Comparison of ENCODE assay signal across 8 cellular contexts in the genomic region with DNA sequence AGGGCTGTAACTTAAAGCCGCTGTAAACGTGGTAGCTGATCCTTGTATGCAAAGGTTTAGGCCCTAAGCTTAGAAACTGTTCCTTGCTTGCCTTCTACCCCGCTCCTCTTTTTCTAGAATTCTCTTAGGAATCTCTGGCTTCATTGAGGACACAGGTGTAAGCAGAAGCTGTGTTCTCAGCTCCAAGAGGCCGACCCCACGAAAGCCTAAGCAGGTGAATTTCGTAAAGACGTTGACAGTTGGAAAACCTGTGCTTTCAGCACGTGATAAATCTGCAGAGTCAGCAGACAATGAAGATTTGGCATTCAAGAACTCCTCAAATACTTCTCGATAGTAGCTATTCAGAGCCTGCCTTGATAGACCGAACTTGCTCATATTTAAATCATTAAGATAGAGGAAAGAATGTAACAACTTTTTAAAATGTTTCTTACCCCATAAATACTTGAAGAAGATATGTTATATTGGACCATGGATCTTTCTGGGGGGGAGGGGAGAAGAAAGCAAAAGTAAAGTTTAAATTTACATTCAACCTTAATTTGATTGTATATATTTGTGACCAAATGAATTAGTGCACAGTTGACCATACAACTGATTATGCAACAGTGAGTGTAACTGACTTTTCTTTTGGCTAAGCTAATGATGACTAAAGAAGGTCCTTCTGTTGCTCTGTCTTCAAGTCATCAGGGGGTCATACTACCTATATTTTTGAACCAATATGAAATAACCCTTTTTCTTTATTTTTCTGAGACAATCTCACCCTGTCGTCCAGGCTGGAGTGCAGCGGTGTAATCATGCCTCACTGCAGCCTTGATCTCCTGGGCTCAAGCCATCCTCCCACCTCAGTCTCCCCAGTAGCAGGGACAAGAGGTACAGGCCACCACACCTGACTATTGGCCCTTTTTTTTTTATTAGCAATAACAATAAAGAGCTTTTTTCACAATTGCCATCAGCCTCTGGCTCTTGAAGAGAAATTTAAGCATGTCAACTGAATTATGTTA. TPM values are rescaled to one million over a fixed set of nuclear protein-coding genes. Genes with fewer than 3 reads are reported as not detected.
DNase-seq lines count a peak whose midpoint lies in the region; ATAC-seq, FAIRE-seq and TF ChIP-seq lines count a peak whose summit lies in the region.

No MANE protein-coding gene starts in this region.

- ATAC-seq in A549 (0 out of 6 replicates have a peak, but pooled peaks of 1 of the 2 experiments have one; percentile 7), GM19023 (IDR thresholded peaks at IDR 0.05; ENCODE audit: unreplicated experiment) (no peak), HG02973 (IDR thresholded peaks at IDR 0.05; ENCODE audit: unreplicated experiment) (no peak)

- no peaks in the 10 kb centered on the region for H3K9me3 ChIP-seq in A549
- no peaks in the 10 kb centered on the region for H3K9me3 ChIP-seq in SK-N-MC (ENCODE audit: low read depth, low read length)
- H3K9me3 ChIP-seq in fibroblast of lung (ENCODE audit: control insufficient read depth, insufficient read depth, low read depth, low read length): no peaks in the 10 kb centered on the region

- WGBS in A549 (ENCODE audit: missing lambda C conversion rate): 46% methylated on average over 12 of the region's 12 CpGs

- peaks cover 38% of the 10 kb centered on the region for H3K79me2 ChIP-seq in fibroblast of lung (ENCODE audit: control insufficient read depth, insufficient read depth, low read length)

- peak overlapping the region; percentile 97 for H3K4me3 ChIP-seq in A549
- peak overlapping the region; percentile 100 for H3K4me3 ChIP-seq in GM08714 (ENCODE audit: low read length)
- peak overlapping the region; percentile 89 for H3K4me3 ChIP-seq in SK-N-MC
- peak overlapping the region; percentile 59 to 87 (median 76) for H3K4me3 ChIP-seq in fibroblast of lung (replicated peaks in 1 of 4; ENCODE audit: control extremely low read depth in 1 of 4, insufficient read depth in 1 of 4, low read depth in 3 of 4, low read length in 4 of 4)
- peak overlapping the region; percentile 85 for H3K4me3 ChIP-seq in rectal smooth muscle tissue (ENCODE audit: low read length)

- peaks cover 5% of the 10 kb centered on the region for H4K20me1 ChIP-seq in fibroblast of lung (ENCODE audit: control insufficient read depth, extremely low read depth, insufficient read depth, low read length)

- CTCF ChIA-PET in A549 (lab: Yijun Ruan, JAX): interaction anchor here (1.7 to 1.9 kb wide), 2 partner anchors 45 to 60 kb away, joined by 3 to 9 read pairs; no protein-coding TSS in a partner anchor

- H3K4me2 ChIP-seq in A549 (peak overlapping the region; percentile 96), fibroblast of lung (ENCODE audit: extremely low read depth, insufficient read depth, low read length) (peak overlapping the region; percentile 99)

- H3K9ac ChIP-seq in SK-N-MC (ENCODE audit: insufficient read length) (peak overlapping the region; percentile 98), fibroblast of lung (ENCODE audit: insufficient read depth, low read length) (peak overlapping the region; percentile 97), rectal smooth muscle tissue (ENCODE audit: low read length) (peak overlapping the region; percentile 74)

- H3K4me1 ChIP-seq in A549 (peaks cover 31% of the 10 kb centered on the region), fibroblast of lung (ENCODE audit: control insufficient read depth, extremely low read depth, insufficient read depth, low read length) (no peaks in the 10 kb centered on the region), rectal smooth muscle tissue (ENCODE audit: control insufficient read depth, insufficient read depth, low read length) (peaks cover 19% of the 10 kb centered on the region)

- no peaks in the 10 kb centered on the region for H3K27me3 ChIP-seq in fibroblast of lung (ENCODE audit: control insufficient read depth, insufficient read depth, low read length)
- H3K27me3 ChIP-seq in rectal smooth muscle tissue (ENCODE audit: control insufficient read depth, insufficient read depth, low read length): no peaks in the 10 kb centered on the region

- TF ChIP-seq EP300 in A549 (IDR thresholded peaks at IDR 0.05): no peak

- DNase-seq in A549 (ENCODE audit: low read depth in 1 of 2, low spot score in 1 of 2): peak in 1 of 2 experiments; percentile 53
- DNase-seq in SK-N-MC (ENCODE audit: low read depth, low spot score): no peak
- DNase-seq in fibroblast of lung (ENCODE audit: low read depth in 2 of 2): peak; percentile 16 to 39
- DNase-seq in NCI-H2029 (lab: John Stamatoyannopoulos, UW): no peak

- POLR2A ChIA-PET in A549 (lab: Yijun Ruan, JAX): interaction anchor here (1.0 to 2.3 kb wide), 6 partner anchors 10 to 130 kb away, joined by 3 to 18 read pairs (median 6); a partner anchor contains a TSS

- no peak for TF ChIP-seq RAD21 in A549 (conservative IDR thresholded peaks at IDR 0.05 in 1 of 2, IDR thresholded peaks at IDR 0.05 in 1 of 2)

- H2AFZ ChIP-seq in fibroblast of lung (ENCODE audit: low read length): peak overlapping the region; percentile 61

- TF ChIP-seq POLR2A in A549 (IDR thresholded peaks at IDR 0.05; ENCODE audit: low read length): no peak

- no peak for FAIRE-seq in A549 (lab: Jason Lieb, UNC)

- H3K36me3 ChIP-seq in SK-N-MC (ENCODE audit: insufficient read depth, low read length): no peaks in the 10 kb centered on the region
- no peaks in the 10 kb centered on the region for H3K36me3 ChIP-seq in fibroblast of lung (ENCODE audit: control insufficient read depth, insufficient read depth, low read length)
- no peaks in the 10 kb centered on the region for H3K36me3 ChIP-seq in rectal smooth muscle tissue (ENCODE audit: control insufficient read depth, insufficient read depth, low read length)

- H3K27ac ChIP-seq in A549: peak overlapping the region; percentile 97 to 99
- H3K27ac ChIP-seq in SK-N-MC: peak overlapping the region; percentile 90
- peak overlapping the region; percentile 96 for H3K27ac ChIP-seq in fibroblast of lung (ENCODE audit: insufficient read depth, low read length)
- H3K27ac ChIP-seq in rectal smooth muscle tissue (ENCODE audit: low read depth, low read length): peak overlapping the region; percentile 93

- no peak for TF ChIP-seq CTCF in A549 (IDR thresholded peaks at IDR 0.05)
- no peak for TF ChIP-seq CTCF in fibroblast of lung (conservative IDR thresholded peaks at IDR 0.05 in 1 of 2, IDR thresholded peaks at IDR 0.05 in 1 of 2; ENCODE audit: low read depth in 1 of 2, low read length in 2 of 2)

TF ChIP-seq in A549, 52 proteins besides CTCF, POLR2A, EP300 and RAD21:
- TF ChIP-seq GATA3 (IDR thresholded peaks at IDR 0.05; ENCODE audit: borderline replicate concordance): no peak
- no peak for TF ChIP-seq FOSL2 (IDR thresholded peaks at IDR 0.05)
- TF ChIP-seq FOSL2 (CRISPR knock-in tag; IDR thresholded peaks at IDR 0.05): peak; percentile 1; the same call in 1 of the 2 replicates
- TF ChIP-seq FOSB (CRISPR knock-in tag; IDR thresholded peaks at IDR 0.05): peak; percentile 81; the same call in 1 of the 2 replicates
- TF ChIP-seq KDM1A (IDR thresholded peaks at IDR 0.05; ENCODE audit: low read depth): no peak
- TF ChIP-seq, protein P1, sequence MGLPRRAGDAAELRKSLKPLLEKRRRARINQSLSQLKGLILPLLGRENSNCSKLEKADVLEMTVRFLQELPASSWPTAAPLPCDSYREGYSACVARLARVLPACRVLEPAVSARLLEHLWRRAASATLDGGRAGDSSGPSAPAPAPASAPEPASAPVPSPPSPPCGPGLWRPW (IDR thresholded peaks at IDR 0.05): no peak
- TF ChIP-seq, protein P2, sequence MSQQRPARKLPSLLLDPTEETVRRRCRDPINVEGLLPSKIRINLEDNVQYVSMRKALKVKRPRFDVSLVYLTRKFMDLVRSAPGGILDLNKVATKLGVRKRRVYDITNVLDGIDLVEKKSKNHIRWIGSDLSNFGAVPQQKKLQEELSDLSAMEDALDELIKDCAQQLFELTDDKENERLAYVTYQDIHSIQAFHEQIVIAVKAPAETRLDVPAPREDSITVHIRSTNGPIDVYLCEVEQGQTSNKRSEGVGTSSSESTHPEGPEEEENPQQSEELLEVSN (IDR thresholded peaks at IDR 0.05; ENCODE audit: borderline replicate concordance, low read depth): peak; percentile 25; the same call in 1 of the 2 replicates
- TF ChIP-seq, protein P3, sequence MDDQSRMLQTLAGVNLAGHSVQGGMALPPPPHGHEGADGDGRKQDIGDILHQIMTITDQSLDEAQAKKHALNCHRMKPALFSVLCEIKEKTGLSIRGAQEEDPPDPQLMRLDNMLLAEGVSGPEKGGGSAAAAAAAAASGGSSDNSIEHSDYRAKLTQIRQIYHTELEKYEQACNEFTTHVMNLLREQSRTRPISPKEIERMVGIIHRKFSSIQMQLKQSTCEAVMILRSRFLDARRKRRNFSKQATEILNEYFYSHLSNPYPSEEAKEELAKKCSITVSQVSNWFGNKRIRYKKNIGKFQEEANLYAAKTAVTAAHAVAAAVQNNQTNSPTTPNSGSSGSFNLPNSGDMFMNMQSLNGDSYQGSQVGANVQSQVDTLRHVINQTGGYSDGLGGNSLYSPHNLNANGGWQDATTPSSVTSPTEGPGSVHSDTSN (IDR thresholded peaks at IDR 0.05): no peak
- TF ChIP-seq RFX5 (IDR thresholded peaks at IDR 0.05): 0 out of 2 replicates have a peak, but pooled peaks have one; percentile 19
- no peak for TF ChIP-seq MAZ (IDR thresholded peaks at IDR 0.05; ENCODE audit: borderline replicate concordance, low read depth, low read length)
- peak; percentile 100 for TF ChIP-seq MAFK (IDR thresholded peaks at IDR 0.05; ENCODE audit: partially characterized antibody)
- TF ChIP-seq RARB (CRISPR knock-in tag; IDR thresholded peaks at IDR 0.05): 0 out of 2 replicates have a peak, but pooled peaks have one; percentile 36
- TF ChIP-seq ZFP36 (IDR thresholded peaks at IDR 0.05; ENCODE audit: borderline replicate concordance, partially characterized antibody): no peak
- peak in 1 of 2 experiments; percentile 32; a peak in 1 of 4 replicates for TF ChIP-seq CEBPB (IDR thresholded peaks at IDR 0.05)
TF ChIP-seq in A549: peak in this region for 7.

RNA-seq across cellular contexts. Expression of a gene that starts 1.2 kb away (rescaled TPM):
- polyA plus RNA-seq in A549 (2011; rRNA removed) (229 and 278 TPM in 2 replicates), A549 (2017; fragmentation: RNase III; extraction: RNeasy Plus Mini Kit Qiagen cat#74134 plus additional on column Dnase treatment) (289 to 317 TPM (median 304 TPM) in 3 replicates), fibroblast of lung (287 and 291 TPM in 2 replicates)
- polyA plus RNA-seq in A549 (2012; cell fraction: cytosol; rRNA removed): 101 and 110 TPM in 2 replicates
- polyA plus RNA-seq in A549 (2012; cell fraction: nucleus; rRNA removed): 74.0 and 84.7 TPM in 2 replicates
- polyA minus RNA-seq in A549 (2011; rRNA and poly(A)+ RNA removed): 116 and 159 TPM in 2 replicates
- total RNA-seq in fibroblast of lung: 474 and 483 TPM in 2 replicates
- 212 and 215 TPM in 2 replicates for polyA plus RNA-seq in fibroblast of lung (2012)
- polyA minus RNA-seq in fibroblast of lung (ENCODE audit: low replicate concordance): 29.3 and 36.2 TPM in 2 replicates

Comparison
In these comparisons a context has a peak if more than half of its experiments do, and no peak if none do; other contexts are left out.
1. DNase-seq: peak in fibroblast of lung (2 of 2); none in SK-N-MC (single experiment) and NCI-H2029 (single experiment).
2. Peak in every context shown above with its lines, with median percentiles within 50 percentile points of each other: H3K27ac ChIP-seq, H3K4me3 ChIP-seq and H3K9ac ChIP-seq.